Comparison of ENCODE assay signal across 34 cellular contexts in genomic region chr20:34088871-34089479, GRCh38. TPM values are rescaled to one million over a fixed set of nuclear protein-coding genes. Genes with fewer than 3 reads are reported as not detected.
DNase-seq lines count a peak whose midpoint lies in the region; ATAC-seq, FAIRE-seq and TF ChIP-seq lines count a peak whose summit lies in the region.
"Had no signal": no experiment of that assay in that cellular context is flagged by ENCODE, and none has a peak within 500 bp of the region (broad histone marks: within the 10 kb centered on the region; RNA-seq: fewer than 3 reads in every experiment).

No MANE protein-coding gene starts in this region.

- H3K27ac Mint-ChIP-seq in activated CD4-positive, alpha-beta memory T cell treated with anti-CD3 and anti-CD28 coated beads for 36 hours = peak overlapping the region; percentile 21
- no peak overlapping the region for H3K27ac Mint-ChIP-seq in activated CD4-positive, alpha-beta memory T cell treated with anti-CD3 and anti-CD28 coated beads, Interleukin-2, amount 10 ng/mL, durations not matched to agents 7 days and 5 days
- H3K27ac Mint-ChIP-seq in nephron progenitor cell = peak overlapping the region; percentile 85
- no peak overlapping the region for H3K27ac Mint-ChIP-seq in osteocyte (ENCODE audit: unreplicated experiment)
- H3K27ac Mint-ChIP-seq: B cell had no signal

- H3K4me3 ChIP-seq in suprapubic skin = no peak overlapping the region
- H3K4me3 ChIP-seq: adrenal gland, body of pancreas, esophagus muscularis mucosa, heart right ventricle, MG63, thoracic aorta, vagina had no signal

- DNase-seq in activated CD4-positive, alpha-beta memory T cell treated with anti-CD3 and anti-CD28 coated beads for 36 hours = no peak
- DNase-seq in activated CD4-positive, alpha-beta memory T cell treated with anti-CD3 and anti-CD28 coated beads, Interleukin-2, amount 10 ng/mL, durations not matched to agents 7 days and 5 days = no peak
- DNase-seq in GM12891 (ENCODE audit: insufficient read length, low spot score) = no peak
- DNase-seq in amniotic epithelial cell (ENCODE audit: low read depth) = peak; percentile 52
- no peak for DNase-seq in nephron progenitor cell
- DNase-seq in suprapubic skin (ENCODE audit: low spot score in 2 of 2) = no peak
- no peak for DNase-seq in osteocyte (ENCODE audit: extremely low spot score, unreplicated experiment)
- DNase-seq: activated CD4-positive, alpha-beta T cell treated with anti-CD3 and anti-CD28 coated beads for 36 hours; activated naive CD4-positive, alpha-beta T cell; activated T-cell treated with anti-CD3 and anti-CD28 coated beads, Interleukin-2, amount 50 U/mL, for 1 hour; body of pancreas; CD8-positive, alpha-beta T cell; cerebellar nuclear complex; dermis blood vessel endothelial cell; EL; foreskin fibroblast; heart right ventricle; kidney; MG63; midbrain; naive B cell; NCI-H226; Right ventricle myocardium superior; stimulated activated naive CD4-positive, alpha-beta T cell had no signal

- POLR2A ChIA-PET in activated CD4-positive, alpha-beta memory T cell treated with anti-CD3 and anti-CD28 coated beads for 36 hours (lab: Charles Lee) = interaction anchor here (0.8 to 1.2 kb wide), 2 partner anchors 11 to 20 kb away, joined by 3 read pairs; no protein-coding TSS in a partner anchor
- POLR2A ChIA-PET in activated CD4-positive, alpha-beta memory T cell treated with anti-CD3 and anti-CD28 coated beads, Interleukin-2, amount 10 ng/mL, durations not matched to agents 7 days and 5 days (lab: Charles Lee) = interaction anchor here (1.2 kb wide), 1 partner anchor 23 kb away, joined by 4 read pairs; the partner anchor contains the start of gene EIF2S2

- CTCF ChIA-PET in activated CD4-positive, alpha-beta memory T cell treated with anti-CD3 and anti-CD28 coated beads for 36 hours (lab: Charles Lee) = no interaction called here
- CTCF ChIA-PET in activated CD4-positive, alpha-beta memory T cell treated with anti-CD3 and anti-CD28 coated beads, Interleukin-2, amount 10 ng/mL, durations not matched to agents 7 days and 5 days (lab: Charles Lee) = no interaction called here

- no peaks in the 10 kb centered on the region for H3K9me3 ChIP-seq in suprapubic skin
- H3K9me3 ChIP-seq: adrenal gland, body of pancreas, esophagus muscularis mucosa, heart right ventricle, MG63, thoracic aorta, vagina had no signal

- TF ChIP-seq CTCF in nephron progenitor cell (IDR thresholded peaks at IDR 0.05) = no peak
- TF ChIP-seq CTCF in suprapubic skin (IDR thresholded peaks at IDR 0.05) = no peak
- TF ChIP-seq CTCF in osteocyte (IDR thresholded peaks at IDR 0.05) = no peak

- ATAC-seq in HG03442 (IDR thresholded peaks at IDR 0.05; ENCODE audit: unreplicated experiment) = no peak
- ATAC-seq: activated CD4-positive, alpha-beta T cell treated with anti-CD3 and anti-CD28 coated beads for 36 hours; body of pancreas; CD8-positive, alpha-beta T cell had no signal

- 82% methylated on average over 11 of the region's 11 CpGs for WGBS in suprapubic skin

- intact Hi-C loops in activated CD4-positive, alpha-beta memory T cell treated with anti-CD3 and anti-CD28 coated beads for 36 hours (cut with micrococcal nuclease) = no loop called here

- TF ChIP-seq EP300 in suprapubic skin (IDR thresholded peaks at IDR 0.05) = no peak

- H3K4me1 ChIP-seq in suprapubic skin = peaks cover 18% of the 10 kb centered on the region
- H3K4me1 ChIP-seq: adrenal gland had no signal

- no peak overlapping the region for H3K27ac ChIP-seq in suprapubic skin
- H3K27ac ChIP-seq: body of pancreas, esophagus muscularis mucosa, KMS-11, thoracic aorta, vagina had no signal

- H3K36me3 Mint-ChIP-seq in activated CD4-positive, alpha-beta memory T cell treated with anti-CD3 and anti-CD28 coated beads for 36 hours = peaks cover 51% of the 10 kb centered on the region
- peaks cover 78% of the 10 kb centered on the region for H3K36me3 Mint-ChIP-seq in activated CD4-positive, alpha-beta memory T cell treated with anti-CD3 and anti-CD28 coated beads, Interleukin-2, amount 10 ng/mL, durations not matched to agents 7 days and 5 days (ENCODE audit: low read depth)
- H3K36me3 Mint-ChIP-seq in nephron progenitor cell (ENCODE audit: low read depth) (peaks cover 82% of the 10 kb centered on the region), osteocyte (ENCODE audit: unreplicated experiment) (peaks cover 66% of the 10 kb centered on the region)

- H3K36me3 ChIP-seq in suprapubic skin = peaks cover 82% of the 10 kb centered on the region

- H3K9me3 Mint-ChIP-seq in activated CD4-positive, alpha-beta memory T cell treated with anti-CD3 and anti-CD28 coated beads for 36 hours = no peaks in the 10 kb centered on the region
- H3K9me3 Mint-ChIP-seq in activated CD4-positive, alpha-beta memory T cell treated with anti-CD3 and anti-CD28 coated beads, Interleukin-2, amount 10 ng/mL, durations not matched to agents 7 days and 5 days = no peaks in the 10 kb centered on the region
- no peaks in the 10 kb centered on the region for H3K9me3 Mint-ChIP-seq in nephron progenitor cell
- H3K9me3 Mint-ChIP-seq in osteocyte (ENCODE audit: unreplicated experiment) = no peaks in the 10 kb centered on the region
- H3K9me3 Mint-ChIP-seq: CD8-positive, alpha-beta T cell; naive B cell; T-helper 2 cell treated with Interferon-gamma antibody and Interleukin-4, amounts not matched to agents 5 μg/mL and 100 μg/mL, for 36 hours had no signal

- peaks cover 14% of the 10 kb centered on the region for H3K4me1 Mint-ChIP-seq in activated CD4-positive, alpha-beta memory T cell treated with anti-CD3 and anti-CD28 coated beads for 36 hours (ENCODE audit: low read depth)
- peaks cover 18% of the 10 kb centered on the region for H3K4me1 Mint-ChIP-seq in activated CD4-positive, alpha-beta memory T cell treated with anti-CD3 and anti-CD28 coated beads, Interleukin-2, amount 10 ng/mL, durations not matched to agents 7 days and 5 days
- H3K4me1 Mint-ChIP-seq in nephron progenitor cell (peaks cover 7% of the 10 kb centered on the region), osteocyte (ENCODE audit: unreplicated experiment) (peaks cover 3% of the 10 kb centered on the region)

- TF ChIP-seq POLR2A in GM12891 (IDR thresholded peaks at IDR 0.05; ENCODE audit: low read depth, low read length) (no peak; the same call in 1 of the 2 replicates), suprapubic skin (IDR thresholded peaks at IDR 0.05) (no peak)

- no peaks in the 10 kb centered on the region for H3K27me3 ChIP-seq in suprapubic skin
- H3K27me3 ChIP-seq: adrenal gland, body of pancreas, esophagus muscularis mucosa, heart right ventricle, MG63, vagina had no signal

- no peak overlapping the region for H3K4me3 Mint-ChIP-seq in activated CD4-positive, alpha-beta memory T cell treated with anti-CD3 and anti-CD28 coated beads for 36 hours
- no peak overlapping the region for H3K4me3 Mint-ChIP-seq in activated CD4-positive, alpha-beta memory T cell treated with anti-CD3 and anti-CD28 coated beads, Interleukin-2, amount 10 ng/mL, durations not matched to agents 7 days and 5 days
- no peak overlapping the region for H3K4me3 Mint-ChIP-seq in nephron progenitor cell
- no peak overlapping the region for H3K4me3 Mint-ChIP-seq in osteocyte (ENCODE audit: unreplicated experiment)
- H3K4me3 Mint-ChIP-seq: activated CD4-positive, alpha-beta T cell treated with anti-CD3 and anti-CD28 coated beads for 36 hours; B cell; CD8-positive, alpha-beta T cell; naive B cell; T-helper 2 cell treated with Interferon-gamma antibody and Interleukin-4, amounts not matched to agents 5 μg/mL and 100 μg/mL, for 36 hours had no signal

- FAIRE-seq in GM12891 (lab: Jason Lieb, UNC) = no peak
- FAIRE-seq: GM19239, HTR-8/SVneo, kidney had no signal

- H3K27me3 Mint-ChIP-seq in activated CD4-positive, alpha-beta memory T cell treated with anti-CD3 and anti-CD28 coated beads for 36 hours = no peaks in the 10 kb centered on the region
- H3K27me3 Mint-ChIP-seq in activated CD4-positive, alpha-beta memory T cell treated with anti-CD3 and anti-CD28 coated beads, Interleukin-2, amount 10 ng/mL, durations not matched to agents 7 days and 5 days = no peaks in the 10 kb centered on the region
- H3K27me3 Mint-ChIP-seq in nephron progenitor cell (ENCODE audit: low read depth, poor library complexity) = no peaks in the 10 kb centered on the region
- H3K27me3 Mint-ChIP-seq in osteocyte (ENCODE audit: unreplicated experiment) = no peaks in the 10 kb centered on the region
- H3K27me3 Mint-ChIP-seq: activated CD4-positive, alpha-beta T cell treated with anti-CD3 and anti-CD28 coated beads for 36 hours; B cell; naive B cell had no signal

TF ChIP-seq in GM12891, 5 proteins besides CTCF, POLR2A, EP300 and RAD21:
- TF ChIP-seq POLR2AphosphoS5 (IDR thresholded peaks at IDR 0.05; ENCODE audit: low read depth, low read length) = peak; percentile 35
- TF ChIP-seq POU2F2 (IDR thresholded peaks at IDR 0.05; ENCODE audit: low read depth, low read length) = no peak

RNA-seq across cellular contexts. Expression of gene EIF2S2, which starts 23.1 kb away (rescaled TPM):
- total RNA-seq in activated CD4-positive, alpha-beta memory T cell treated with anti-CD3 and anti-CD28 coated beads for 36 hours = 100 to 1,000 TPM; 151 to 155 TPM
- total RNA-seq in activated CD4-positive, alpha-beta memory T cell treated with anti-CD3 and anti-CD28 coated beads, Interleukin-2, amount 10 ng/mL, durations not matched to agents 7 days and 5 days = 100 to 1,000 TPM; 106 to 108 TPM
- polyA plus RNA-seq in GM12891 (2012; ENCODE audit: low read depth, missing spikeins) = 88.6 TPM
- total RNA-seq in suprapubic skin (10 to 100 TPM; 23.7 to 38.8 (median 38.4) TPM), osteocyte (87.9 and 90.6 TPM in 2 replicates)

Comparison
In these comparisons a context has a peak if more than half of its experiments do, and no peak if none do; other contexts are left out.
1. H3K27ac Mint-ChIP-seq: peak in activated CD4-positive, alpha-beta memory T cell treated with anti-CD3 and anti-CD28 coated beads for 36 hours (single experiment) and nephron progenitor cell (single experiment); none in activated CD4-positive, alpha-beta memory T cell treated with anti-CD3 and anti-CD28 coated beads, Interleukin-2, amount 10 ng/mL, durations not matched to agents 7 days and 5 days (single experiment) and osteocyte (single experiment).